8 cellular contexts compared by ENCODE assay signal in genomic region chr6:17705428-17705777, GRCh38. TPM values are rescaled to one million over a fixed set of nuclear protein-coding genes. Genes with fewer than 3 reads are reported as not detected.
DNase-seq lines count a peak whose midpoint lies in the region; ATAC-seq and TF ChIP-seq lines count a peak whose summit lies in the region.

No MANE protein-coding gene starts in this region.

- peaks cover 41% of the 10 kb centered on the region for H3K36me3 Mint-ChIP-seq in activated CD8-positive, alpha-beta T cell treated with anti-CD3 and anti-CD28 coated beads for 36 hours (ENCODE audit: low read depth)
- H3K36me3 Mint-ChIP-seq in osteocyte (ENCODE audit: unreplicated experiment), result no peaks in the 10 kb centered on the region

- H3K9me3 Mint-ChIP-seq in activated CD8-positive, alpha-beta T cell treated with anti-CD3 and anti-CD28 coated beads for 36 hours, result no peaks in the 10 kb centered on the region
- no peaks in the 10 kb centered on the region for H3K9me3 Mint-ChIP-seq in osteocyte (ENCODE audit: unreplicated experiment)

- H3K9me3 ChIP-seq in HUES64 (ENCODE audit: insufficient read depth, low read depth, low read length) (no peaks in the 10 kb centered on the region), gastroesophageal sphincter (no peaks in the 10 kb centered on the region)

- no peaks in the 10 kb centered on the region for H3K27me3 Mint-ChIP-seq in activated CD8-positive, alpha-beta T cell treated with anti-CD3 and anti-CD28 coated beads for 36 hours
- H3K27me3 Mint-ChIP-seq in osteocyte (ENCODE audit: unreplicated experiment), result no peaks in the 10 kb centered on the region

- H3K4me3 Mint-ChIP-seq in activated CD8-positive, alpha-beta T cell treated with anti-CD3 and anti-CD28 coated beads for 36 hours, result peak overlapping the region; percentile 97
- H3K4me3 Mint-ChIP-seq in osteocyte (ENCODE audit: unreplicated experiment), result peak overlapping the region; percentile 91

- no peak for TF ChIP-seq EP300 in gastroesophageal sphincter (IDR thresholded peaks at IDR 0.05)

- peaks cover 29% of the 10 kb centered on the region for H3K4me1 Mint-ChIP-seq in activated CD8-positive, alpha-beta T cell treated with anti-CD3 and anti-CD28 coated beads for 36 hours (ENCODE audit: low read depth)
- peaks cover 39% of the 10 kb centered on the region for H3K4me1 Mint-ChIP-seq in osteocyte (ENCODE audit: unreplicated experiment)

- peak overlapping the region; percentile 98 for H3K27ac Mint-ChIP-seq in activated CD8-positive, alpha-beta T cell treated with anti-CD3 and anti-CD28 coated beads for 36 hours
- peak overlapping the region; percentile 97 for H3K27ac Mint-ChIP-seq in osteocyte (ENCODE audit: unreplicated experiment)

- TF ChIP-seq CTCF in GM12864 (IDR thresholded peaks at IDR 0.05; ENCODE audit: low read depth, low read length, missing control alignments) (no peak), gastroesophageal sphincter (IDR thresholded peaks at IDR 0.05) (no peak), osteocyte (IDR thresholded peaks at IDR 0.05) (no peak)
- no peak for TF ChIP-seq CTCF in activated CD8-positive, alpha-beta T cell treated with anti-CD3 and anti-CD28 coated beads for 36 hours (IDR thresholded peaks at IDR 0.05)

- peak; percentile 21 for ATAC-seq in activated CD8-positive, alpha-beta T cell treated with anti-CD3 and anti-CD28 coated beads for 36 hours
- ATAC-seq in gastroesophageal sphincter, result peak; percentile 14
- no peak for ATAC-seq in GM18505 (IDR thresholded peaks at IDR 0.05; ENCODE audit: unreplicated experiment)

- H3K4me1 ChIP-seq in HUES64 (ENCODE audit: insufficient read depth, low read length) (peaks cover 17% of the 10 kb centered on the region), gastroesophageal sphincter (peaks cover 0 to 52% (median 16%) of the 10 kb centered on the region in 3 donors)

- CTCF ChIA-PET in activated CD8-positive, alpha-beta T cell treated with anti-CD3 and anti-CD28 coated beads for 36 hours (lab: Charles Lee), result interaction anchor here (1.3 to 1.4 kb wide), 2 partner anchors 9 to 48 kb away, joined by 3 read pairs; no protein-coding TSS in a partner anchor

- H3K4me3 ChIP-seq in GM12864 (ENCODE audit: low read depth, low read length) (peak overlapping the region; percentile 89), HUES64 (ENCODE audit: low read length) (peak overlapping the region; percentile 77), gastroesophageal sphincter (peak overlapping the region; percentile 66 to 79)

- intact Hi-C loops in activated CD8-positive, alpha-beta T cell treated with anti-CD3 and anti-CD28 coated beads for 36 hours (cut with micrococcal nuclease), result loop anchor here (10.0 kb wide), 2 partner anchors 51 to 99 kb away; no protein-coding TSS in a partner anchor

- peak overlapping the region; percentile 98 for H3K9ac ChIP-seq in HUES64 (ENCODE audit: low read depth, low read length)

- no peak for TF ChIP-seq POLR2A in gastroesophageal sphincter (IDR thresholded peaks at IDR 0.05)
- no peak for TF ChIP-seq POLR2A in GM18505 (IDR thresholded peaks at IDR 0.05; ENCODE audit: borderline replicate concordance, extremely low read depth, insufficient read depth, insufficient read length)

- H3K36me3 ChIP-seq in HUES64 (ENCODE audit: insufficient read depth, low read length), result no peaks in the 10 kb centered on the region
- H3K36me3 ChIP-seq in gastroesophageal sphincter, result no peaks in the 10 kb centered on the region

- 0% methylated on average over 8 of the region's 10 CpGs for WGBS in HUES64
- 0% methylated on average over 6 to 10 of the region's 10 CpGs for WGBS in gastroesophageal sphincter (ENCODE audit: low coverage in 1 of 2), 2 donors

- H3K27ac ChIP-seq in HUES64 (ENCODE audit: low read depth, low read length) (peak overlapping the region; percentile 100), gastroesophageal sphincter (peak overlapping the region; percentile 93 to 99 (median 96))

- H3K27me3 ChIP-seq in HUES64 (ENCODE audit: insufficient read depth, low read length), result no peaks in the 10 kb centered on the region
- H3K27me3 ChIP-seq in gastroesophageal sphincter, result no peaks in the 10 kb centered on the region

- DNase-seq in A172 (ENCODE audit: low spot score) (peak; percentile 43), GM12864 (ENCODE audit: low read depth) (peak; percentile 33), osteocyte (ENCODE audit: extremely low spot score, unreplicated experiment) (no peak)
- DNase-seq in activated CD8-positive, alpha-beta T cell treated with anti-CD3 and anti-CD28 coated beads for 36 hours, result no peak
- DNase-seq in stimulated activated CD4-positive, alpha-beta T cell treated with anti-CD3 and anti-CD28 coated beads, Interleukin-2, amount 100 ng/mL, for 48 hours, result no peak

- POLR2A ChIA-PET in activated CD8-positive, alpha-beta T cell treated with anti-CD3 and anti-CD28 coated beads for 36 hours (lab: Charles Lee), result interaction anchor here (0.8 to 2.5 kb wide), 5 partner anchors 9 to 1574 kb away, joined by 3 to 15 read pairs (median 3); partner anchors contain the start of gene FAM8A1

RNA-seq across cellular contexts. Expression of gene NUP153, which starts 1.3 kb away (rescaled TPM):
- total RNA-seq in A172 (2014; rRNA removed; shearing (Covaris generic)), result 35.6 and 40.4 TPM in 2 replicates
- polyA plus RNA-seq in HUES64 (2013, experiment 1 of 2), result 61.5 TPM
- 59.0 TPM for polyA plus RNA-seq in HUES64 (2013, experiment 2 of 2)
- 10 to 100 TPM; 76.4 to 78.2 TPM for total RNA-seq in activated CD8-positive, alpha-beta T cell treated with anti-CD3 and anti-CD28 coated beads for 36 hours
- 10 to 100 TPM; 28.8 to 41.6 (median 31.2) TPM for total RNA-seq in gastroesophageal sphincter
- total RNA-seq in osteocyte, result 32.6 and 34.6 TPM in 2 replicates

Comparison
In these comparisons a context has a peak if more than half of its experiments do, and no peak if none do; other contexts are left out.
1. DNase-seq: peak in A172 (single experiment) and GM12864 (single experiment); none in activated CD8-positive, alpha-beta T cell treated with anti-CD3 and anti-CD28 coated beads for 36 hours (single experiment), osteocyte (single experiment) and stimulated activated CD4-positive, alpha-beta T cell treated with anti-CD3 and anti-CD28 coated beads, Interleukin-2, amount 100 ng/mL, for 48 hours (0 of 2).
2. Peak in every context shown above with its lines, with median percentiles within 50 percentile points of each other: H3K4me3 ChIP-seq.